In genomic region chr20:51562334-51563140, GRCh38 we compare ENCODE assay signal across 1 cellular context.
A peak's percentile ranks its signal among the peaks of the same experiment; 100 is the strongest.
TF ChIP-seq lines count a peak whose summit lies in the region.

No MANE protein-coding gene starts in this region.

TF ChIP-seq in HepG2, 621 proteins besides CTCF, POLR2A, EP300 and RAD21 (continued from another document and continues in another):
- TF ChIP-seq DBP (CRISPR knock-in tag; IDR thresholded peaks at IDR 0.05; ENCODE audit: not compliant biosample characterization), result no peak
- TF ChIP-seq IKZF4 (CRISPR knock-in tag; IDR thresholded peaks at IDR 0.05; ENCODE audit: borderline replicate concordance, low read depth, not compliant biosample characterization), result peak; percentile 51
- no peak for TF ChIP-seq SOX5 (CRISPR knock-in tag; IDR thresholded peaks at IDR 0.05; ENCODE audit: borderline replicate concordance)
- peak; percentile 59; the same call in 1 of the 2 replicates for TF ChIP-seq PAWR (CRISPR knock-in tag; IDR thresholded peaks at IDR 0.05; ENCODE audit: borderline replicate concordance)
- TF ChIP-seq E2F1 (CRISPR knock-in tag; IDR thresholded peaks at IDR 0.05), result no peak
- TF ChIP-seq ZNF30 (CRISPR knock-in tag; IDR thresholded peaks at IDR 0.05), result no peak
- 0 out of 2 replicates have a peak, but pooled peaks have one; percentile 34 for TF ChIP-seq SRY (CRISPR knock-in tag; IDR thresholded peaks at IDR 0.05)
- no peak for TF ChIP-seq KLF6 (CRISPR knock-in tag; IDR thresholded peaks at IDR 0.05)
- no peak for TF ChIP-seq ZNF264 (CRISPR knock-in tag; IDR thresholded peaks at IDR 0.05)
- no peak for TF ChIP-seq NCOA1 (CRISPR knock-in tag; IDR thresholded peaks at IDR 0.05)
- 0 out of 2 replicates have a peak, but pooled peaks have one; percentile 57 for TF ChIP-seq ETS1 (CRISPR knock-in tag; IDR thresholded peaks at IDR 0.05)
- TF ChIP-seq RFXAP (CRISPR knock-in tag; IDR thresholded peaks at IDR 0.05; ENCODE audit: borderline replicate concordance), result no peak
- no peak for TF ChIP-seq MBNL3 (CRISPR knock-in tag; conservative IDR thresholded peaks at IDR 0.05)
- TF ChIP-seq ZFP37 (CRISPR knock-in tag; IDR thresholded peaks at IDR 0.05; ENCODE audit: borderline replicate concordance), result no peak
- peak; percentile 52 for TF ChIP-seq ZNF501 (CRISPR knock-in tag; IDR thresholded peaks at IDR 0.05)
- no peak for TF ChIP-seq ZNF75D (CRISPR knock-in tag; IDR thresholded peaks at IDR 0.05; ENCODE audit: borderline replicate concordance)
- TF ChIP-seq SAP130 (CRISPR knock-in tag; IDR thresholded peaks at IDR 0.05; ENCODE audit: low read depth), result peak; percentile 11; the same call in 1 of the 2 replicates
- no peak for TF ChIP-seq KIAA2018 (CRISPR knock-in tag; IDR thresholded peaks at IDR 0.05; ENCODE audit: borderline replicate concordance)
- TF ChIP-seq CENPBD1 (CRISPR knock-in tag; IDR thresholded peaks at IDR 0.05; ENCODE audit: borderline replicate concordance, low read depth), result no peak
- TF ChIP-seq DNMT1 (CRISPR knock-in tag; IDR thresholded peaks at IDR 0.05), result no peak
- 0 out of 2 replicates have a peak, but pooled peaks have one; percentile 14 for TF ChIP-seq ZNF121 (CRISPR knock-in tag; IDR thresholded peaks at IDR 0.05)
- TF ChIP-seq ZZZ3 (CRISPR knock-in tag; IDR thresholded peaks at IDR 0.05; ENCODE audit: borderline replicate concordance), result 0 out of 2 replicates have a peak, but pooled peaks have one; percentile 61
- 0 out of 2 replicates have a peak, but pooled peaks have one; percentile 37 for TF ChIP-seq ZNF674 (CRISPR knock-in tag; IDR thresholded peaks at IDR 0.05; ENCODE audit: low read depth)
- TF ChIP-seq SIN3A (IDR thresholded peaks at IDR 0.05; ENCODE audit: borderline replicate concordance, low read depth, low read length), result no peak
- no peak for TF ChIP-seq ZNF660 (CRISPR knock-in tag; IDR thresholded peaks at IDR 0.05; ENCODE audit: borderline replicate concordance, low read depth)
- no peak for TF ChIP-seq GLI4 (CRISPR knock-in tag; IDR thresholded peaks at IDR 0.05; ENCODE audit: borderline replicate concordance)
- TF ChIP-seq ZNF3 (CRISPR knock-in tag; IDR thresholded peaks at IDR 0.05), result no peak; the same call in 1 of the 2 replicates
- TF ChIP-seq ZNF430 (CRISPR knock-in tag; IDR thresholded peaks at IDR 0.05), result peak; percentile 51; the same call in 1 of the 2 replicates
- TF ChIP-seq ZFX (CRISPR knock-in tag; IDR thresholded peaks at IDR 0.05; ENCODE audit: low read depth), result peak; percentile 58
- TF ChIP-seq ZBTB7A (CRISPR knock-in tag; IDR thresholded peaks at IDR 0.05), result peak; percentile 30; the same call in 1 of the 2 replicates
- TF ChIP-seq ZNF678 (CRISPR knock-in tag; IDR thresholded peaks at IDR 0.05), result 0 out of 2 replicates have a peak, but pooled peaks have one; percentile 47
- no peak for TF ChIP-seq ZNF17 (CRISPR knock-in tag; IDR thresholded peaks at IDR 0.05)
- TF ChIP-seq ISX (CRISPR knock-in tag; conservative IDR thresholded peaks at IDR 0.05), result no peak
- TF ChIP-seq YEATS4 (CRISPR knock-in tag; IDR thresholded peaks at IDR 0.05; ENCODE audit: borderline replicate concordance), result no peak
- TF ChIP-seq ZNF629 (CRISPR knock-in tag; conservative IDR thresholded peaks at IDR 0.05), result no peak
- TF ChIP-seq ZNF337 (CRISPR knock-in tag; IDR thresholded peaks at IDR 0.05; ENCODE audit: borderline replicate concordance, low read depth), result no peak
- peak; percentile 96 for TF ChIP-seq ZNF383 (CRISPR knock-in tag; IDR thresholded peaks at IDR 0.05; ENCODE audit: borderline replicate concordance)
- no peak for TF ChIP-seq RARG (CRISPR knock-in tag; IDR thresholded peaks at IDR 0.05; ENCODE audit: low read depth)
- TF ChIP-seq ZBTB20 (CRISPR knock-in tag; IDR thresholded peaks at IDR 0.05; ENCODE audit: borderline replicate concordance, low read depth), result 0 out of 2 replicates have a peak, but pooled peaks have one; percentile 32
- TF ChIP-seq TBX2 (CRISPR knock-in tag; IDR thresholded peaks at IDR 0.05; ENCODE audit: borderline replicate concordance), result peak; percentile 51; the same call in 1 of the 2 replicates
- TF ChIP-seq ZNF232 (CRISPR knock-in tag; IDR thresholded peaks at IDR 0.05; ENCODE audit: borderline replicate concordance), result no peak
- TF ChIP-seq ZGPAT (CRISPR knock-in tag; IDR thresholded peaks at IDR 0.05), result 0 out of 2 replicates have a peak, but pooled peaks have one; percentile 18
- TF ChIP-seq ZHX2 (IDR thresholded peaks at IDR 0.05; ENCODE audit: low read depth), result no peak
- TF ChIP-seq ZHX2 (CRISPR knock-in tag; IDR thresholded peaks at IDR 0.05; ENCODE audit: borderline replicate concordance), result no peak
- peak; percentile 64; the same call in 1 of the 2 replicates for TF ChIP-seq SALL1 (CRISPR knock-in tag; IDR thresholded peaks at IDR 0.05)
- TF ChIP-seq ZNF24 (IDR thresholded peaks at IDR 0.05), result no peak
- TF ChIP-seq MTA1 (CRISPR knock-in tag; IDR thresholded peaks at IDR 0.05; ENCODE audit: borderline replicate concordance), result peak; percentile 82
